Comparison of ENCODE assay signal across 22 cellular contexts in genomic region chr11:35316161-35316560, GRCh38.
DNase-seq lines count a peak whose midpoint lies in the region; ATAC-seq, FAIRE-seq and TF ChIP-seq lines count a peak whose summit lies in the region.
"Had no signal": no experiment of that assay in that cellular context is flagged by ENCODE, and none has a peak within 500 bp of the region (broad histone marks: within the 10 kb centered on the region; RNA-seq: fewer than 3 reads in every experiment).

No MANE protein-coding gene starts in this region.

- in situ Hi-C loops in GM12878 (cut with MboI) = no loop called here

- H4K20me1 ChIP-seq in GM12878 (ENCODE audit: control insufficient read depth, insufficient read depth) = no peaks in the 10 kb centered on the region

- H2AFZ ChIP-seq in GM12878 (ENCODE audit: control insufficient read depth, low read depth, low read length) = no peak overlapping the region
- H2AFZ ChIP-seq: PC-9 had no signal

- 60% methylated on average over 2 of the region's 2 CpGs for WGBS in GM12878 (ENCODE audit: insufficient coverage, insufficient replicate concordance, low lambda C conversion rate, missing lambda C conversion rate)

- H3K36me3 ChIP-seq in GM12878 (ENCODE audit: control insufficient read depth in 2 of 2, insufficient read depth in 2 of 2, low read length in 1 of 2) = no peaks in the 10 kb centered on the region

- TF ChIP-seq RAD21 in GM12878 (IDR thresholded peaks at IDR 0.05; ENCODE audit: insufficient read depth, low read depth, low read length) = no peak

- H3K9me3 ChIP-seq in GM12878 (replicated peaks; ENCODE audit: control insufficient read depth, insufficient read depth, low read length) = no peaks in the 10 kb centered on the region
- H3K9me3 ChIP-seq: SK-N-SH had no signal

- intact Hi-C loops in GM12878 (cut with micrococcal nuclease; ENCODE audit: unreplicated experiment) = no loop called here

- CTCF ChIA-PET in GM12878 (lab: Yijun Ruan, JAX) = interaction anchor here (0.6 to 4.7 kb wide), 4 partner anchors 11 to 1720 kb away, joined by 3 to 27 read pairs (median 4); no protein-coding TSS in a partner anchor

- DNase-seq in EL = peak; percentile 8
- DNase-seq in SW480 (ENCODE audit: low spot score) = peak; percentile 36
- DNase-seq in GM12878 (ENCODE audit: low read depth, low spot score) = no peak
- peak; percentile 49 for DNase-seq in kidney tubule cell (ENCODE audit: low spot score)
- DNase-seq in KG1 (lab: John Stamatoyannopoulos, UW) = no peak
- no peak for DNase-seq in NCI-H446 (lab: John Stamatoyannopoulos, UW)
- DNase-seq: DMS53, H7, MV-4-11, NCI-H1105 treated with DMSO at 0.1 percent for 48 hours, NCI-H187 treated with DMSO at 0.1 percent for 48 hours, NCI-H2107, NCI-H510A, NCI-H748 treated with DMSO at 0.1 percent for 48 hours, PC-9, SIG-M5, SK-N-SH had no signal

- SMC1A ChIA-PET in GM12878 (lab: Charles Lee; ENCODE audit: uncharacterized antibody, unreplicated experiment) = interaction anchor here (0.7 to 2.0 kb wide), 8 partner anchors 11 to 75 kb away, joined by 3 to 9 read pairs (median 3); no protein-coding TSS in a partner anchor

- H3K27ac ChIP-seq in GM12878 (ENCODE audit: control insufficient read depth, insufficient read depth) = no peak overlapping the region
- H3K27ac ChIP-seq: C4-2B, PC-9 had no signal

- TF ChIP-seq POLR2A in GM12878 (IDR thresholded peaks at IDR 0.05; ENCODE audit: low read depth, low read length) = no peak

- H3K4me2 ChIP-seq in GM12878 (ENCODE audit: control insufficient read depth, insufficient read depth) = no peak overlapping the region
- H3K4me2 ChIP-seq: PC-9, SK-N-SH had no signal

- no peak for TF ChIP-seq EP300 in GM12878 (IDR thresholded peaks at IDR 0.05; ENCODE audit: borderline replicate concordance in 1 of 2, control insufficient read depth in 1 of 2, low read depth in 2 of 2, low read length in 2 of 2)

- no TSS peak for BruUV-seq in GM12878 (replicated peaks; lab: Mats Ljungman, UMichigan)

- RAD21 ChIA-PET in GM12878 (lab: Charles Lee; ENCODE audit: unreplicated experiment) = interaction anchor here (0.6 to 5.0 kb wide), 3 partner anchors 18 to 38 kb away, joined by 3 to 36 read pairs (median 4); no protein-coding TSS in a partner anchor

- peaks cover 42% of the 10 kb centered on the region for H3K4me1 ChIP-seq in GM12878 (ENCODE audit: control insufficient read depth, insufficient read depth, low read length)

- no peak overlapping the region for H3K4me3 ChIP-seq in GM12878
- H3K4me3 ChIP-seq: PC-9 had no signal

- FAIRE-seq in GM12878 (lab: Jason Lieb, UNC) = no peak
- FAIRE-seq: D721Med, HTR-8/SVneo had no signal

- TF ChIP-seq CTCF in GM12878 (IDR thresholded peaks at IDR 0.05 in 2 of 3, conservative IDR thresholded peaks at IDR 0.05 in 1 of 3; ENCODE audit: control insufficient read depth in 2 of 3, extremely low read depth in 1 of 3, insufficient read depth in 1 of 3, low read depth in 3 of 3, low read length in 3 of 3) = no peak

- ATAC-seq in GM12878 (no peak), HG02852 (IDR thresholded peaks at IDR 0.05; ENCODE audit: unreplicated experiment) (no peak), HG02798 (IDR thresholded peaks at IDR 0.05; ENCODE audit: poor library complexity, unreplicated experiment) (no peak)

- POLR2A ChIA-PET in GM12878 (lab: Charles Lee) = interaction anchor here (0.6 to 1.3 kb wide), 3 partner anchors 12 to 75 kb away, joined by 3 read pairs; no protein-coding TSS in a partner anchor

- H3K27me3 ChIP-seq in GM12878 (replicated peaks in 1 of 2; ENCODE audit: control insufficient read depth in 2 of 2, insufficient read depth in 2 of 2, low read length in 1 of 2) = no peaks in the 10 kb centered on the region

- no peak overlapping the region for H3K9ac ChIP-seq in GM12878 (ENCODE audit: control insufficient read depth, insufficient read depth, low read length)
- H3K9ac ChIP-seq: SK-N-SH had no signal

- no peaks in the 10 kb centered on the region for H3K79me2 ChIP-seq in GM12878 (ENCODE audit: control insufficient read depth, insufficient read depth, low read length)

TF ChIP-seq in GM12878, 131 proteins besides CTCF, POLR2A, EP300 and RAD21:
- TF ChIP-seq BCL11A (IDR thresholded peaks at IDR 0.05; ENCODE audit: low read depth, low read length) = no peak
- 0 out of 2 replicates have a peak, but pooled peaks have one; percentile 8 for TF ChIP-seq RUNX3 (IDR thresholded peaks at IDR 0.05; ENCODE audit: low read length)
- TF ChIP-seq IRF5 (IDR thresholded peaks at IDR 0.05; ENCODE audit: borderline replicate concordance) = no peak
- TF ChIP-seq GABPA (IDR thresholded peaks at IDR 0.05; ENCODE audit: low read depth) = no peak
TF ChIP-seq in GM12878: peak in this region for 1.

Comparison
In these comparisons a context has a peak if more than half of its experiments do, and no peak if none do; other contexts are left out.
1. DNase-seq: peak in EL (single experiment), SW480 (single experiment) and kidney tubule cell (single experiment); none in GM12878 (single experiment), KG1 (single experiment) and NCI-H446 (0 of 2).